39 cellular contexts compared by ENCODE assay signal in the genomic region with DNA sequence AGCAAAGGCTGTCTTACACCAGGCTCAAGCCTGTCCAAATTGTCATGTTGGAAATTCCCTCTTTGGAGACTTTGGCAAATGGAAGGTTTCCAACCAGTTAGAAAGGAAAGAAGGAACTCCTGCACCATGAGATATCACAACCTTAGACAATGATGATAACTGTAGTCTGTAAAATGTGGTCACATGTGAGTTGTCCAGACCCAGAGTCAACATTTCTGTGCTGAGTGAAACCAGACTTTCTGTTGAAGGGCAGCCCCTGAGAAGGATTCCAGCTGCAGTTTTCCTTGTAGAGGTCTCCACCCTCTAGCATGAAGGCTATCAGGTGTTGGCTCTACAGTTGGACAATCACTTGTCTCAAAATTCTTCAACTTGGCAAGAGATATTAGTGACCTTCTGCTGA.
"Had no signal": no experiment of that assay in that cellular context is flagged by ENCODE, and none has a peak within 500 bp of the region (broad histone marks: within the 10 kb centered on the region; RNA-seq: fewer than 3 reads in every experiment).

No MANE protein-coding gene starts in this region.

- H3K27me3 Mint-ChIP-seq: activated naive CD4-positive, alpha-beta T cell treated with anti-CD3 and anti-CD28 coated beads, Interleukin-2, amount 10 ng/mL, durations not matched to agents 7 days and 5 days; activated naive CD4-positive, alpha-beta T cell treated with anti-CD3 and anti-CD28 coated beads, Interleukin-2, amount 50 U/mL, for 24 hours; activated naive CD8-positive, alpha-beta T cell; activated naive CD8-positive, alpha-beta T cell treated with anti-CD3 and anti-CD28 coated beads for 36 hours; activated naive CD8-positive, alpha-beta T cell treated with anti-CD3 and anti-CD28 coated beads, Interleukin-2, amount 10 ng/mL, durations not matched to agents 7 days and 5 days; activated naive CD8-positive, alpha-beta T cell treated with anti-CD3 and anti-CD28 coated beads, Interleukin-2, amount 50 U/mL, for 24 hours; central memory CD8-positive, alpha-beta T cell had no signal

- H3K4me3 ChIP-seq: adrenal gland, ascending aorta, body of pancreas, breast epithelium, cardiac muscle cell had no signal

- H3K4me1 ChIP-seq: adrenal gland, ascending aorta, body of pancreas, breast epithelium had no signal

- H3K4me3 Mint-ChIP-seq: activated naive CD4-positive, alpha-beta T cell treated with anti-CD3 and anti-CD28 coated beads for 36 hours; activated naive CD4-positive, alpha-beta T cell treated with anti-CD3 and anti-CD28 coated beads, Interleukin-2, amount 10 ng/mL, durations not matched to agents 7 days and 5 days; activated naive CD4-positive, alpha-beta T cell treated with anti-CD3 and anti-CD28 coated beads, Interleukin-2, amount 50 U/mL, for 24 hours; activated naive CD8-positive, alpha-beta T cell; activated naive CD8-positive, alpha-beta T cell treated with anti-CD3 and anti-CD28 coated beads for 36 hours; activated naive CD8-positive, alpha-beta T cell treated with anti-CD3 and anti-CD28 coated beads, Interleukin-2, amount 10 ng/mL, durations not matched to agents 7 days and 5 days; activated naive CD8-positive, alpha-beta T cell treated with anti-CD3 and anti-CD28 coated beads, Interleukin-2, amount 50 U/mL, for 24 hours; activated T-cell treated with anti-CD3 and anti-CD28 coated beads, Interleukin-2, amount 50 U/mL, for 24 hours; activated T-cell treated with anti-CD3 and anti-CD28 coated beads, Interleukin-2, amount 50 U/mL, for 4 hours; activated T-cell treated with anti-CD3 and anti-CD28 coated beads, Interleukin-2, amount 50 U/mL, for 72 hours; activated T-helper 1 cell treated with anti-CD3 and anti-CD28 coated beads, Interleukin-12 subunit alpha, Interleukin-12 subunit beta, Interleukin-2, Interleukin-4 antibody, amounts not matched to agents 30 ng/mL and 10 ng/mL and 1 ng/mL, durations not matched to agents 14 hours and 24 hours and 36 hours; activated T-helper 17 cell treated with anti-CD3 and anti-CD28 coated beads, Interleukin-2, amount 50 U/mL, for 72 hours; brain; central memory CD8-positive, alpha-beta T cell had no signal

- H3K9me3 ChIP-seq: adrenal gland, ascending aorta, body of pancreas, breast epithelium had no signal

- H3K27me3 ChIP-seq: ascending aorta, body of pancreas, brain microvascular endothelial cell, cardiac muscle cell had no signal

- H3K36me3 ChIP-seq: adrenal gland, ascending aorta, brain microvascular endothelial cell, breast epithelium, cardiac muscle cell had no signal

- H3K27ac Mint-ChIP-seq: activated naive CD4-positive, alpha-beta T cell treated with anti-CD3 and anti-CD28 coated beads for 36 hours; activated naive CD4-positive, alpha-beta T cell treated with anti-CD3 and anti-CD28 coated beads, Interleukin-2, amount 10 ng/mL, durations not matched to agents 7 days and 5 days; activated naive CD4-positive, alpha-beta T cell treated with anti-CD3 and anti-CD28 coated beads, Interleukin-2, amount 50 U/mL, for 24 hours; activated naive CD4-positive, alpha-beta T cell treated with anti-CD3 and anti-CD28 coated beads, Interleukin-2, amount 50 U/mL, for 72 hours; activated naive CD8-positive, alpha-beta T cell; activated naive CD8-positive, alpha-beta T cell treated with anti-CD3 and anti-CD28 coated beads for 36 hours; activated naive CD8-positive, alpha-beta T cell treated with anti-CD3 and anti-CD28 coated beads, Interleukin-2, amount 10 ng/mL, durations not matched to agents 7 days and 5 days; activated naive CD8-positive, alpha-beta T cell treated with anti-CD3 and anti-CD28 coated beads, Interleukin-2, amount 50 U/mL, for 24 hours; activated T-cell treated with anti-CD3 and anti-CD28 coated beads, Interleukin-2, amount 50 U/mL, for 24 hours; activated T-cell treated with anti-CD3 and anti-CD28 coated beads, Interleukin-2, amount 50 U/mL, for 72 hours; activated T-helper 1 cell treated with anti-CD3 and anti-CD28 coated beads, Interleukin-12 subunit alpha, Interleukin-12 subunit beta, Interleukin-2, Interleukin-4 antibody, amounts not matched to agents 30 ng/mL and 10 ng/mL and 1 ng/mL, durations not matched to agents 14 hours and 24 hours and 36 hours; activated T-helper 17 cell treated with anti-CD3 and anti-CD28 coated beads, Interleukin-2, amount 50 U/mL, for 72 hours; activated T-helper 2 cell treated with anti-CD3 and anti-CD28 coated beads, Interferon-gamma antibody, Interleukin-2, Interleukin-4, amounts not matched to agents 10 μg/mL and 5 μg/mL and 100 μg/mL, durations not matched to agents 14 hours and 24 hours and 36 hours; brain had no signal

- FAIRE-seq: bronchial epithelial cell had no signal

- H3K4me1 Mint-ChIP-seq: activated naive CD4-positive, alpha-beta T cell treated with anti-CD3 and anti-CD28 coated beads, Interleukin-2, amount 10 ng/mL, durations not matched to agents 7 days and 5 days; activated naive CD4-positive, alpha-beta T cell treated with anti-CD3 and anti-CD28 coated beads, Interleukin-2, amount 50 U/mL, for 24 hours; activated naive CD8-positive, alpha-beta T cell treated with anti-CD3 and anti-CD28 coated beads for 36 hours; activated naive CD8-positive, alpha-beta T cell treated with anti-CD3 and anti-CD28 coated beads, Interleukin-2, amount 10 ng/mL, durations not matched to agents 7 days and 5 days; activated naive CD8-positive, alpha-beta T cell treated with anti-CD3 and anti-CD28 coated beads, Interleukin-2, amount 50 U/mL, for 24 hours; activated T-helper 17 cell treated with anti-CD3 and anti-CD28 coated beads, Interleukin-2, amount 50 U/mL, for 72 hours; brain; central memory CD8-positive, alpha-beta T cell had no signal

- H3K36me3 Mint-ChIP-seq: activated naive CD4-positive, alpha-beta T cell treated with anti-CD3 and anti-CD28 coated beads, Interleukin-2, amount 10 ng/mL, durations not matched to agents 7 days and 5 days; activated naive CD4-positive, alpha-beta T cell treated with anti-CD3 and anti-CD28 coated beads, Interleukin-2, amount 50 U/mL, for 24 hours; activated naive CD4-positive, alpha-beta T cell treated with anti-CD3 and anti-CD28 coated beads, Interleukin-2, amount 50 U/mL, for 72 hours; activated naive CD8-positive, alpha-beta T cell; activated naive CD8-positive, alpha-beta T cell treated with anti-CD3 and anti-CD28 coated beads for 36 hours; activated naive CD8-positive, alpha-beta T cell treated with anti-CD3 and anti-CD28 coated beads, Interleukin-2, amount 10 ng/mL, durations not matched to agents 7 days and 5 days; brain had no signal

- H3K27ac ChIP-seq: adrenal gland, ascending aorta, body of pancreas, brain microvascular endothelial cell, breast epithelium, cardiac muscle cell had no signal

- H3K9me3 Mint-ChIP-seq: activated naive CD4-positive, alpha-beta T cell treated with anti-CD3 and anti-CD28 coated beads for 36 hours; activated naive CD4-positive, alpha-beta T cell treated with anti-CD3 and anti-CD28 coated beads, Interleukin-2, amount 10 ng/mL, durations not matched to agents 7 days and 5 days; activated naive CD4-positive, alpha-beta T cell treated with anti-CD3 and anti-CD28 coated beads, Interleukin-2, amount 50 U/mL, for 24 hours; activated naive CD8-positive, alpha-beta T cell treated with anti-CD3 and anti-CD28 coated beads for 36 hours; activated naive CD8-positive, alpha-beta T cell treated with anti-CD3 and anti-CD28 coated beads, Interleukin-2, amount 10 ng/mL, durations not matched to agents 7 days and 5 days; activated naive CD8-positive, alpha-beta T cell treated with anti-CD3 and anti-CD28 coated beads, Interleukin-2, amount 50 U/mL, for 24 hours; activated T-cell treated with anti-CD3 and anti-CD28 coated beads, Interleukin-2, amount 50 U/mL, for 24 hours; activated T-cell treated with anti-CD3 and anti-CD28 coated beads, Interleukin-2, amount 50 U/mL, for 4 hours; activated T-helper 1 cell treated with anti-CD3 and anti-CD28 coated beads, Interleukin-12 subunit alpha, Interleukin-12 subunit beta, Interleukin-2, Interleukin-4 antibody, amounts not matched to agents 30 ng/mL and 10 ng/mL and 1 ng/mL, durations not matched to agents 14 hours and 24 hours and 36 hours; activated T-helper 17 cell treated with anti-CD3 and anti-CD28 coated beads, Interleukin-2, amount 50 U/mL, for 72 hours; activated T-helper 2 cell treated with anti-CD3 and anti-CD28 coated beads, Interferon-gamma antibody, Interleukin-2, Interleukin-4, amounts not matched to agents 10 μg/mL and 5 μg/mL and 100 μg/mL, durations not matched to agents 14 hours and 24 hours and 36 hours; central memory CD8-positive, alpha-beta T cell had no signal

- DNase-seq: activated effector memory CD4-positive, alpha-beta T cell treated with anti-CD3 and anti-CD28 coated beads, Interleukin-2, amount 50 U/mL, for 16 hours; activated effector memory CD4-positive, alpha-beta T cell treated with Interleukin-2 at 50 U/mL for 16 hours; activated gamma-delta T cell; activated gamma-delta T cell treated with Interleukin-2 at 50 U/mL for 16 hours; activated naive CD4-positive, alpha-beta T cell; activated naive CD4-positive, alpha-beta T cell treated with anti-CD3 and anti-CD28 coated beads for 36 hours; activated naive CD4-positive, alpha-beta T cell treated with anti-CD3 and anti-CD28 coated beads, Interleukin-2, amount 10 ng/mL, durations not matched to agents 7 days and 5 days; activated naive CD4-positive, alpha-beta T cell treated with anti-CD3 and anti-CD28 coated beads, Interleukin-2, amount 50 U/mL, for 16 hours; activated naive CD4-positive, alpha-beta T cell treated with Interleukin-2 at 50 U/mL for 16 hours; activated naive CD8-positive, alpha-beta T cell treated with anti-CD3 and anti-CD28 coated beads for 36 hours; activated naive CD8-positive, alpha-beta T cell treated with anti-CD3 and anti-CD28 coated beads, Interleukin-2, amount 10 ng/mL, durations not matched to agents 7 days and 5 days; activated naive CD8-positive, alpha-beta T cell treated with anti-CD3 and anti-CD28 coated beads, Interleukin-2, amount 50 U/mL, for 24 hours; activated T-cell treated with anti-CD3 and anti-CD28 coated beads, Interleukin-2, amount 50 U/mL, for 1 hour; activated T-cell treated with anti-CD3 and anti-CD28 coated beads, Interleukin-2, amount 50 U/mL, for 24 hours; activated T-cell treated with anti-CD3 and anti-CD28 coated beads, Interleukin-2, amount 50 U/mL, for 4 hours; activated T-cell treated with anti-CD3 and anti-CD28 coated beads, Interleukin-2, amount 50 U/mL, for 48 hours; activated T-cell treated with anti-CD3 and anti-CD28 coated beads, Interleukin-2, amount 50 U/mL, for 72 hours; adrenal gland; amniotic stem cell; amygdala; anterior cingulate cortex; aorta; body of pancreas; brain microvascular endothelial cell; caudate nucleus; central memory CD4-positive, alpha-beta T cell; cerebellar nuclear complex had no signal
